In genomic region chr11:75031771-75032549, GRCh38 we compare ENCODE assay signal across 8 cellular contexts. TPM values are rescaled to one million over a fixed set of nuclear protein-coding genes. Genes with fewer than 3 reads are reported as not detected.
DNase-seq lines count a peak whose midpoint lies in the region; ATAC-seq, FAIRE-seq and TF ChIP-seq lines count a peak whose summit lies in the region.

No MANE protein-coding gene starts in this region.

- H3K27ac Mint-ChIP-seq in activated CD4-positive, alpha-beta memory T cell treated with anti-CD3 and anti-CD28 coated beads, Interleukin-2, amount 10 ng/mL, durations not matched to agents 7 days and 5 days = no peak overlapping the region
- no peak overlapping the region for H3K27ac Mint-ChIP-seq in memory B cell

- peak; percentile 89 for TF ChIP-seq CTCF in 22Rv1 (IDR thresholded peaks at IDR 0.05)

- H3K36me3 Mint-ChIP-seq in activated CD4-positive, alpha-beta memory T cell treated with anti-CD3 and anti-CD28 coated beads, Interleukin-2, amount 10 ng/mL, durations not matched to agents 7 days and 5 days (ENCODE audit: low read depth) = no peaks in the 10 kb centered on the region
- H3K36me3 Mint-ChIP-seq in memory B cell = peaks cover 1% of the 10 kb centered on the region

- no peak for TF ChIP-seq POLR2A in GM12891 (IDR thresholded peaks at IDR 0.05; ENCODE audit: low read depth, low read length)

- peak; percentile 51 for ATAC-seq in memory B cell (ENCODE audit: low read depth)
- no peak for ATAC-seq in HG03378 (IDR thresholded peaks at IDR 0.05; ENCODE audit: unreplicated experiment)

- no peaks in the 10 kb centered on the region for H3K9me3 Mint-ChIP-seq in activated CD4-positive, alpha-beta memory T cell treated with anti-CD3 and anti-CD28 coated beads, Interleukin-2, amount 10 ng/mL, durations not matched to agents 7 days and 5 days
- H3K9me3 Mint-ChIP-seq in memory B cell = no peaks in the 10 kb centered on the region

- H3K27ac ChIP-seq in 22Rv1 = no peak overlapping the region

- FAIRE-seq in GM12891 (lab: Jason Lieb, UNC) = peak; percentile 57

- DNase-seq in GM12891 (ENCODE audit: insufficient read length, low spot score) = peak; percentile 32
- DNase-seq in NCI-H460 (ENCODE audit: extremely low read depth, low read depth) = peak; percentile 36
- peak; percentile 67 for DNase-seq in activated CD4-positive, alpha-beta memory T cell treated with anti-CD3 and anti-CD28 coated beads, Interleukin-2, amount 10 ng/mL, durations not matched to agents 7 days and 5 days
- DNase-seq in effector CD4-positive, alpha-beta T cell = peak; percentile 41
- DNase-seq in memory B cell (ENCODE audit: low spot score in 2 of 2) = peak; percentile 52 to 59
- peak; percentile 60 to 70 for DNase-seq in stimulated activated CD8-positive, alpha-beta memory T cell treated with anti-CD3 and anti-CD28 coated beads, Interleukin-2, amount 100 ng/mL, for 48 hours (ENCODE audit: low read depth in 2 of 2)

- POLR2A ChIA-PET in activated CD4-positive, alpha-beta memory T cell treated with anti-CD3 and anti-CD28 coated beads, Interleukin-2, amount 10 ng/mL, durations not matched to agents 7 days and 5 days (lab: Charles Lee) = no interaction called here

- H3K27me3 Mint-ChIP-seq in activated CD4-positive, alpha-beta memory T cell treated with anti-CD3 and anti-CD28 coated beads, Interleukin-2, amount 10 ng/mL, durations not matched to agents 7 days and 5 days = no peaks in the 10 kb centered on the region
- H3K27me3 Mint-ChIP-seq in memory B cell = no peaks in the 10 kb centered on the region

- H3K4me3 Mint-ChIP-seq in activated CD4-positive, alpha-beta memory T cell treated with anti-CD3 and anti-CD28 coated beads, Interleukin-2, amount 10 ng/mL, durations not matched to agents 7 days and 5 days = no peak overlapping the region
- no peak overlapping the region for H3K4me3 Mint-ChIP-seq in memory B cell

- H3K4me1 Mint-ChIP-seq in activated CD4-positive, alpha-beta memory T cell treated with anti-CD3 and anti-CD28 coated beads, Interleukin-2, amount 10 ng/mL, durations not matched to agents 7 days and 5 days = peaks cover 3% of the 10 kb centered on the region
- no peaks in the 10 kb centered on the region for H3K4me1 Mint-ChIP-seq in memory B cell

- CTCF ChIA-PET in activated CD4-positive, alpha-beta memory T cell treated with anti-CD3 and anti-CD28 coated beads, Interleukin-2, amount 10 ng/mL, durations not matched to agents 7 days and 5 days (lab: Charles Lee) = interaction anchor here (0.7 to 4.0 kb wide), 13 partner anchors 10 to 330 kb away, joined by 3 to 31 read pairs (median 3); no protein-coding TSS in a partner anchor

TF ChIP-seq in GM12891, 5 proteins besides CTCF, POLR2A, EP300 and RAD21:
- no peak for TF ChIP-seq POLR2AphosphoS5 (IDR thresholded peaks at IDR 0.05; ENCODE audit: low read depth, low read length)
- TF ChIP-seq TAF1 (IDR thresholded peaks at IDR 0.05; ENCODE audit: low read depth, low read length) = no peak
- no peak for TF ChIP-seq PAX5 (IDR thresholded peaks at IDR 0.05; ENCODE audit: insufficient read depth, low read length, severe bottlenecking)
- TF ChIP-seq POU2F2 (IDR thresholded peaks at IDR 0.05; ENCODE audit: low read depth, low read length) = no peak
- no peak for TF ChIP-seq SPI1 (IDR thresholded peaks at IDR 0.05; ENCODE audit: low read depth, low read length)

RNA-seq across cellular contexts. Expression of gene NEU3, which starts 43.2 kb away (rescaled TPM):
- polyA plus RNA-seq in GM12891 (2012; ENCODE audit: low read depth, missing spikeins) = 6.0 TPM
- total RNA-seq in NCI-H460 (2014; rRNA removed; shearing (Covaris generic)) = 7.5 and 7.7 TPM in 2 replicates
- 16.7 and 35.6 TPM in 2 replicates for polyA plus RNA-seq in NCI-H460 (2014; cell fraction: nucleus; rRNA removed)
- total RNA-seq in activated CD4-positive, alpha-beta memory T cell treated with anti-CD3 and anti-CD28 coated beads, Interleukin-2, amount 10 ng/mL, durations not matched to agents 7 days and 5 days = 10 to 100 TPM; 11.5 to 12.6 TPM
